20 cellular contexts compared by ENCODE assay signal in genomic region chr7:93018666-93019065, GRCh38.
"Had no signal": no experiment of that assay in that cellular context is flagged by ENCODE, and none has a peak within 500 bp of the region (broad histone marks: within the 10 kb centered on the region; RNA-seq: fewer than 3 reads in every experiment).

No MANE protein-coding gene starts in this region.

- H3K4me1 ChIP-seq: upper lobe of right lung had no signal

- H3K36me3 Mint-ChIP-seq: stimulated activated naive B cell treated with anti-CD40 and anti-IgM and Interleukin-4, amounts not matched to agents 10 μg/mL and 1 μg/mL and 100 μg/mL, for 72 hours; T-cell had no signal

- ATAC-seq: activated CD4-positive, alpha-beta T cell treated with anti-CD3 and anti-CD28 coated beads for 36 hours; activated naive CD4-positive, alpha-beta T cell treated with anti-CD3 and anti-CD28 coated beads, Interleukin-2, amount 50 U/mL, for 72 hours; effector memory CD8-positive, alpha-beta T cell; left lung; naive thymus-derived CD4-positive, alpha-beta T cell; sciatic nerve; stimulated activated naive B cell treated with anti-CD40 and anti-IgM and Interleukin-4, amounts not matched to agents 10 μg/mL and 1 μg/mL and 100 μg/mL, for 72 hours; T-cell; upper lobe of right lung; WTC11 had no signal

- H3K9me3 Mint-ChIP-seq: effector memory CD8-positive, alpha-beta T cell had no signal

- H3K9me3 ChIP-seq: esophagus squamous epithelium, left lung, neutrophil, thoracic aorta, upper lobe of right lung had no signal

- H3K27ac Mint-ChIP-seq: activated CD4-positive, alpha-beta T cell treated with anti-CD3 and anti-CD28 coated beads for 36 hours; activated T-helper 1 cell treated with anti-CD3 and anti-CD28 coated beads, Interleukin-12 subunit alpha, Interleukin-12 subunit beta, Interleukin-2, Interleukin-4 antibody, amounts not matched to agents 30 ng/mL and 10 ng/mL and 1 ng/mL, durations not matched to agents 14 hours and 24 hours and 36 hours; effector memory CD8-positive, alpha-beta T cell; naive thymus-derived CD4-positive, alpha-beta T cell; stimulated activated naive B cell treated with anti-CD40 and anti-IgM and Interleukin-4, amounts not matched to agents 10 μg/mL and 1 μg/mL and 100 μg/mL, for 72 hours; T-cell; WTC11 had no signal

- FAIRE-seq: frontal cortex had no signal

- H3K27me3 ChIP-seq: cardiac muscle cell, esophagus squamous epithelium, left lung, neutrophil, upper lobe of right lung had no signal

- H3K4me3 ChIP-seq: cardiac muscle cell, esophagus squamous epithelium, left lung, thoracic aorta, upper lobe of right lung had no signal

- H3K36me3 ChIP-seq: cardiac muscle cell, esophagus squamous epithelium, left lung, neutrophil, thoracic aorta, upper lobe of right lung had no signal

- H3K27me3 Mint-ChIP-seq: activated CD4-positive, alpha-beta T cell treated with anti-CD3 and anti-CD28 coated beads for 36 hours; effector memory CD8-positive, alpha-beta T cell; naive thymus-derived CD4-positive, alpha-beta T cell; stimulated activated naive B cell treated with anti-CD40 and anti-IgM and Interleukin-4, amounts not matched to agents 10 μg/mL and 1 μg/mL and 100 μg/mL, for 72 hours; T-cell had no signal

- DNase-seq: activated CD4-positive, alpha-beta T cell treated with anti-CD3 and anti-CD28 coated beads for 36 hours; activated CD4-positive, alpha-beta T cell treated with anti-CD3 and anti-CD28 coated beads, Interleukin-2, amount 50 U/mL, for 48 hours; activated gamma-delta T cell treated with Interleukin-2 at 50 U/mL for 16 hours; activated T-cell treated with anti-CD3 and anti-CD28 coated beads for 4 hours; effector memory CD8-positive, alpha-beta T cell; esophagus squamous epithelium; head of caudate nucleus; left lung; naive thymus-derived CD4-positive, alpha-beta T cell; stimulated activated naive B cell treated with anti-CD40 and anti-IgM and Interleukin-4, amounts not matched to agents 10 μg/mL and 1 μg/mL and 100 μg/mL, for 72 hours; T-cell; upper lobe of right lung had no signal

- H3K27ac ChIP-seq: cardiac muscle cell, esophagus squamous epithelium, left lung, neutrophil, thoracic aorta, upper lobe of right lung had no signal

- H3K4me3 Mint-ChIP-seq: activated CD4-positive, alpha-beta T cell treated with anti-CD3 and anti-CD28 coated beads for 36 hours; activated T-helper 1 cell treated with anti-CD3 and anti-CD28 coated beads, Interleukin-12 subunit alpha, Interleukin-12 subunit beta, Interleukin-2, Interleukin-4 antibody, amounts not matched to agents 30 ng/mL and 10 ng/mL and 1 ng/mL, durations not matched to agents 14 hours and 24 hours and 36 hours; effector memory CD8-positive, alpha-beta T cell; naive thymus-derived CD4-positive, alpha-beta T cell; stimulated activated naive B cell treated with anti-CD40 and anti-IgM and Interleukin-4, amounts not matched to agents 10 μg/mL and 1 μg/mL and 100 μg/mL, for 72 hours; T-cell; WTC11 had no signal
